Comparison of ENCODE assay signal across 17 cellular contexts in the genomic region with DNA sequence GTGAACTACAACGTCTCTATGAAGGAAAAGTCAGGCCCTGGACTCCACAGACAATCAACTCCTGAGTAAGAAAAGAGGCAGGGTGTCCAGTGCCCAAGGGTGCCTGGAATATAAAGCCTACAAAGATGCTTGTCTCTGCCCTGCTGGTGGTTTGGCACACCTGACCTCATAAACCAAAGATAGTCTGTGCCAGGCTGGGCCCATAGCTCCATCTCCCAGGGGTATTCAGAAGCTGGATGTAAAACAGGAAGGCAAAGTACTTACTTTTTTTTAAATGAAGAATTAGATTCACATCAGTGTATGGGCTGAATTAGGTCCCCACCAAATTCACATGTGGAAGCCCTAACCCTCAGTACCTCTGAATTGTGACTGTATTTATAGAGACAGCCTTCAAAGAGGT.
DNase-seq lines count a peak whose midpoint lies in the region; ATAC-seq and TF ChIP-seq lines count a peak whose summit lies in the region.
"Had no signal": no experiment of that assay in that cellular context is flagged by ENCODE, and none has a peak within 500 bp of the region (broad histone marks: within the 10 kb centered on the region; RNA-seq: fewer than 3 reads in every experiment).

No MANE protein-coding gene starts in this region.

- no peak for DNase-seq in activated T-cell treated with anti-CD3 and anti-CD28 coated beads, Interleukin-2, amount 50 U/mL, for 24 hours
- no peak for DNase-seq in activated T-cell treated with anti-CD3 and anti-CD28 coated beads, Interleukin-2, amount 50 U/mL, for 48 hours
- DNase-seq in neural crest cell (ENCODE audit: low read depth, low spot score), result no peak
- DNase-seq in GM19238 (ENCODE audit: insufficient read length, low spot score), result no peak
- DNase-seq: DMS53; GM23248; KG1; NCI-H1092 treated with DMSO at 0.1 percent for 48 hours; NCI-H1694; NCI-H2107; NCI-H69; NK-92 treated with Interleukin-12 subunit alpha and Interleukin-12 subunit beta, amount 100 ng/mL, for 24 hours had no signal

- H3K27ac ChIP-seq in subcutaneous abdominal adipose tissue (ENCODE audit: low read depth, low read length), result peak overlapping the region; percentile 38
- H3K27ac ChIP-seq: GM23248, RWPE1 had no signal

- H3K27ac Mint-ChIP-seq in activated T-cell treated with anti-CD3 and anti-CD28 coated beads, Interleukin-2, amount 50 U/mL, for 24 hours, result peak overlapping the region; percentile 20
- H3K27ac Mint-ChIP-seq in activated T-helper 17 cell treated with anti-CD3 and anti-CD28 coated beads, Interleukin-2, amount 50 U/mL, for 72 hours, result peak overlapping the region; percentile 31
- H3K27ac Mint-ChIP-seq in neural crest cell (ENCODE audit: unreplicated experiment), result peak overlapping the region; percentile 22

- H3K9me3 ChIP-seq in subcutaneous abdominal adipose tissue (ENCODE audit: control insufficient read depth in 5 of 5, low read length in 5 of 5), result no peaks in the 10 kb centered on the region

- no peaks in the 10 kb centered on the region for H3K36me3 Mint-ChIP-seq in activated T-cell treated with anti-CD3 and anti-CD28 coated beads, Interleukin-2, amount 50 U/mL, for 24 hours (ENCODE audit: low read depth)
- H3K36me3 Mint-ChIP-seq in activated T-helper 17 cell treated with anti-CD3 and anti-CD28 coated beads, Interleukin-2, amount 50 U/mL, for 72 hours (ENCODE audit: low read depth), result no peaks in the 10 kb centered on the region
- H3K36me3 Mint-ChIP-seq in neural crest cell (ENCODE audit: low read depth), result no peaks in the 10 kb centered on the region

- H3K4me1 ChIP-seq in subcutaneous abdominal adipose tissue (ENCODE audit: control insufficient read depth in 5 of 5, insufficient read depth in 5 of 5, low read length in 5 of 5), result peaks cover 10 to 68% (median 66%) of the 10 kb centered on the region in 5 donors

- H3K36me3 ChIP-seq in subcutaneous abdominal adipose tissue (ENCODE audit: control insufficient read depth in 5 of 5, insufficient read depth in 5 of 5, low read length in 5 of 5), result no peaks in the 10 kb centered on the region

- H3K4me1 Mint-ChIP-seq in activated T-cell treated with anti-CD3 and anti-CD28 coated beads, Interleukin-2, amount 50 U/mL, for 24 hours (ENCODE audit: low read depth), result peaks cover 37% of the 10 kb centered on the region
- peaks cover 15% of the 10 kb centered on the region for H3K4me1 Mint-ChIP-seq in activated T-helper 17 cell treated with anti-CD3 and anti-CD28 coated beads, Interleukin-2, amount 50 U/mL, for 72 hours
- H3K4me1 Mint-ChIP-seq in neural crest cell, result peaks cover 35% of the 10 kb centered on the region

- peak overlapping the region in 1 of 5 donors; percentile 13 for H3K9ac ChIP-seq in subcutaneous abdominal adipose tissue (ENCODE audit: low read length in 5 of 5)
- H3K9ac ChIP-seq: GM23248 had no signal

- no peaks in the 10 kb centered on the region for H3K27me3 ChIP-seq in subcutaneous abdominal adipose tissue (ENCODE audit: control insufficient read depth in 5 of 5, insufficient read depth in 4 of 5, low read length in 5 of 5)

- ATAC-seq in activated T-helper 17 cell treated with anti-CD3 and anti-CD28 coated beads, Interleukin-2, amount 50 U/mL, for 72 hours (replicated peaks), result no peak
- ATAC-seq in HG02885 (IDR thresholded peaks at IDR 0.05; ENCODE audit: poor library complexity, unreplicated experiment) (no peak), GM18498 (IDR thresholded peaks at IDR 0.05; ENCODE audit: unreplicated experiment) (no peak)

- no peaks in the 10 kb centered on the region for H3K27me3 Mint-ChIP-seq in activated T-cell treated with anti-CD3 and anti-CD28 coated beads, Interleukin-2, amount 50 U/mL, for 24 hours
- H3K27me3 Mint-ChIP-seq in activated T-helper 17 cell treated with anti-CD3 and anti-CD28 coated beads, Interleukin-2, amount 50 U/mL, for 72 hours, result no peaks in the 10 kb centered on the region
- no peaks in the 10 kb centered on the region for H3K27me3 Mint-ChIP-seq in neural crest cell (ENCODE audit: low read depth)

- no peak overlapping the region for H3K4me3 ChIP-seq in subcutaneous abdominal adipose tissue (ENCODE audit: low read depth in 1 of 5, low read length in 5 of 5)
- H3K4me3 ChIP-seq: GM23248 had no signal

- H3K4me3 Mint-ChIP-seq in activated T-cell treated with anti-CD3 and anti-CD28 coated beads, Interleukin-2, amount 50 U/mL, for 24 hours, result no peak overlapping the region
- H3K4me3 Mint-ChIP-seq in activated T-helper 17 cell treated with anti-CD3 and anti-CD28 coated beads, Interleukin-2, amount 50 U/mL, for 72 hours, result no peak overlapping the region
- no peak overlapping the region for H3K4me3 Mint-ChIP-seq in neural crest cell

- no peaks in the 10 kb centered on the region for H3K9me3 Mint-ChIP-seq in activated T-cell treated with anti-CD3 and anti-CD28 coated beads, Interleukin-2, amount 50 U/mL, for 24 hours
- no peaks in the 10 kb centered on the region for H3K9me3 Mint-ChIP-seq in activated T-helper 17 cell treated with anti-CD3 and anti-CD28 coated beads, Interleukin-2, amount 50 U/mL, for 72 hours
- H3K9me3 Mint-ChIP-seq in neural crest cell, result no peaks in the 10 kb centered on the region

- no peak for TF ChIP-seq CTCF in neural crest cell (conservative IDR thresholded peaks at IDR 0.05)
